20 cellular contexts compared by ENCODE assay signal in the genomic region with DNA sequence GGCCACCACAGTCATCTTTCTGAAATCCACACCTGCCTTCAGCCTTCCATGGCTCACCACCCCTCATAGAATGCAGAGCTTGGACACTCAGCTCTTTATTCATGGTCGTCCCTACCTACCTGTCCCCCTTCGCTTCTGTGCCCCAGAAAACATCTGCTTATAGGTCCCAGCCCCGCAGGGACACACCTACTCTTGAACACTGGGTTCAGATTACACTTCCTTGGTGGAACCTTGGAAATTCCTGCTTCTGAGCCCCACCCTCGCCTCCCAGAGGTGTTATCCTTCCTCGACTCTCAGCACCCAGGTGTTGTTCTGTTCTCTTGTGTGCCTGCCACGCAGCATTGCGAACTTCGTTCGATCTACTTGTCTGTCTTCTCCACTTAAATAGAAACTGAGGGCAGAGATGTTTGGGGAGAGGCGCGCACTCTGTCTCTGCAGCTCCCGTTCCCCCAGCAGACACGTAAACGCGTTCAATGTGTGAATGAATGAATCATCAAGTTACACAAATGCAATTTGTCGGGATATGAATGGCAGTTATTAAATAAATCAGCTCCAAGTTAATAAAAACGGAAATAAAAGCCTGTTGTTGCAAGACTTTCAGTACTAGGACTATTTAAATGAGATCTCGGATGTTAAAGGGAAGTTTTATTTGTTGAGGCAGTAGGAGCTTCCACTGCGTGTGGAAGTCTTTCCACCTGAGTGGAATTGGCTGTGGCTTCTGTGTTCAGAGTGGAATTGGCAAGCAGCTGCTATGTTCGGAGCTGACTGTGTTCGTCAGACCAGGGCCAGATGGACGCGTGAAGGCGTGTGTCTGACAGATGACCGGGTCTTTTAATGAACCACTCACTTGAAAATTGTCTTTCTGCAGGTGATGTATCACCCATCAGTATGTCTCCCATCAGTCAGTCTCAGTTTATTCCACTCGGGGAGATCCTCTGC.
A peak's percentile ranks its signal among the peaks of the same experiment; 100 is the strongest.
DNase-seq lines count a peak whose midpoint lies in the region; ATAC-seq and TF ChIP-seq lines count a peak whose summit lies in the region.
"Had no signal": no experiment of that assay in that cellular context is flagged by ENCODE, and none has a peak within 500 bp of the region (broad histone marks: within the 10 kb centered on the region; RNA-seq: fewer than 3 reads in every experiment).

No MANE protein-coding gene starts in this region.

- no peaks in the 10 kb centered on the region for H3K27me3 Mint-ChIP-seq in WTC11 (ENCODE audit: low read depth)
- peaks cover 5% of the 10 kb centered on the region for H3K27me3 Mint-ChIP-seq in glutamatergic neuron (ENCODE audit: unreplicated experiment)
- H3K27me3 Mint-ChIP-seq in progenitor cell of endocrine pancreas: no peaks in the 10 kb centered on the region

- H3K27ac Mint-ChIP-seq in WTC11 (0 out of 2 replicates have a peak overlapping the region, but pooled peaks have one; percentile 8), glutamatergic neuron (ENCODE audit: unreplicated experiment) (peak overlapping the region; percentile 76), progenitor cell of endocrine pancreas (peak overlapping the region; percentile 69)
- H3K27ac Mint-ChIP-seq: CD4-positive, CD25-positive, alpha-beta regulatory T cell; IgD-negative memory B cell had no signal

- POLR2A ChIA-PET in WTC11 (lab: Charles Lee): no interaction called here

- no peak overlapping the region for H3K27ac ChIP-seq in sigmoid colon
- H3K27ac ChIP-seq: HL-60, RWPE1, SJSA1 had no signal

- intact Hi-C loops in sigmoid colon (cut with DNase I): no loop called here

- H3K36me3 ChIP-seq in H7 (replicated peaks; ENCODE audit: control insufficient read depth, insufficient read depth, low read length) (no peaks in the 10 kb centered on the region), sigmoid colon (no peaks in the 10 kb centered on the region)
- H3K36me3 ChIP-seq: SJSA1 had no signal

- peaks cover 26% of the 10 kb centered on the region for H3K36me3 Mint-ChIP-seq in WTC11
- H3K36me3 Mint-ChIP-seq in glutamatergic neuron (ENCODE audit: unreplicated experiment): no peaks in the 10 kb centered on the region
- peaks cover 16% of the 10 kb centered on the region for H3K36me3 Mint-ChIP-seq in progenitor cell of endocrine pancreas (ENCODE audit: insufficient read depth)
- H3K36me3 Mint-ChIP-seq: CD4-positive, CD25-positive, alpha-beta regulatory T cell; IgD-negative memory B cell had no signal

- DNase-seq in H7 (peak; percentile 47), WTC11 (ENCODE audit: low spot score) (no peak), glutamatergic neuron (no peak), progenitor cell of endocrine pancreas (ENCODE audit: low spot score, unreplicated experiment) (no peak), NCI-H69 (lab: John Stamatoyannopoulos, UW) (no peak), sigmoid colon (no peak)
- DNase-seq: ACHN; AML-193; Caco-2; CD4-positive, CD25-positive, alpha-beta regulatory T cell; EL; MV-4-11; NCI-H1417 treated with DMSO at 0.1 percent for 48 hours; NCI-H1930; NCI-H774 had no signal

- peaks cover 22% of the 10 kb centered on the region for H3K4me1 Mint-ChIP-seq in WTC11
- H3K4me1 Mint-ChIP-seq in glutamatergic neuron (ENCODE audit: low read depth, unreplicated experiment): peaks cover 27% of the 10 kb centered on the region
- no peaks in the 10 kb centered on the region for H3K4me1 Mint-ChIP-seq in progenitor cell of endocrine pancreas (ENCODE audit: low read depth)
- H3K4me1 Mint-ChIP-seq: CD4-positive, CD25-positive, alpha-beta regulatory T cell; IgD-negative memory B cell had no signal

- H3K4me1 ChIP-seq in sigmoid colon: no peaks in the 10 kb centered on the region
- H3K4me1 ChIP-seq: Caco-2, SJSA1 had no signal

- no peaks in the 10 kb centered on the region for H3K27me3 ChIP-seq in H7 (ENCODE audit: control insufficient read depth, insufficient read depth, low read length)
- no peaks in the 10 kb centered on the region for H3K27me3 ChIP-seq in sigmoid colon
- H3K27me3 ChIP-seq: SJSA1 had no signal

- no peaks in the 10 kb centered on the region for H3K9me3 ChIP-seq in sigmoid colon
- H3K9me3 ChIP-seq: Caco-2, SJSA1 had no signal

- 91 to 92% methylated on average over 26 of the region's 26 CpGs for WGBS in sigmoid colon, 2 donors

- ATAC-seq in WTC11 (peak; percentile 79), HG03045 (IDR thresholded peaks at IDR 0.05; ENCODE audit: unreplicated experiment) (no peak)

- TF ChIP-seq CTCF in WTC11 (IDR thresholded peaks at IDR 0.05): no peak
- TF ChIP-seq CTCF in glutamatergic neuron (IDR thresholded peaks at IDR 0.05; ENCODE audit: partially characterized antibody, unreplicated experiment): no peak
- TF ChIP-seq CTCF in progenitor cell of endocrine pancreas (IDR thresholded peaks at IDR 0.05; ENCODE audit: unreplicated experiment): no peak
- no peak for TF ChIP-seq CTCF in sigmoid colon (IDR thresholded peaks at IDR 0.05)

- H3K4me3 ChIP-seq in H7 (ENCODE audit: insufficient read depth, low read depth, low read length) (no peak overlapping the region), sigmoid colon (no peak overlapping the region)
- H3K4me3 ChIP-seq: SJSA1 had no signal

- H3K9me3 Mint-ChIP-seq in WTC11 (no peaks in the 10 kb centered on the region), glutamatergic neuron (ENCODE audit: unreplicated experiment) (peaks cover 4% of the 10 kb centered on the region), progenitor cell of endocrine pancreas (ENCODE audit: low read depth) (no peaks in the 10 kb centered on the region)
- H3K9me3 Mint-ChIP-seq: CD4-positive, CD25-positive, alpha-beta regulatory T cell; IgD-negative memory B cell had no signal

- H3K4me3 Mint-ChIP-seq in WTC11 (no peak overlapping the region), glutamatergic neuron (ENCODE audit: unreplicated experiment) (peak overlapping the region; percentile 44), progenitor cell of endocrine pancreas (ENCODE audit: low read depth) (no peak overlapping the region)
- H3K4me3 Mint-ChIP-seq: CD4-positive, CD25-positive, alpha-beta regulatory T cell; IgD-negative memory B cell had no signal

- TF ChIP-seq EP300 in sigmoid colon (IDR thresholded peaks at IDR 0.05): no peak

- no peak for TF ChIP-seq POLR2A in sigmoid colon (IDR thresholded peaks at IDR 0.05)

- CTCF ChIA-PET in WTC11 (lab: Charles Lee): no interaction called here

TF ChIP-seq in WTC11, 78 proteins besides CTCF, POLR2A, EP300 and RAD21 (continues in another document):
- TF ChIP-seq, protein P1, sequence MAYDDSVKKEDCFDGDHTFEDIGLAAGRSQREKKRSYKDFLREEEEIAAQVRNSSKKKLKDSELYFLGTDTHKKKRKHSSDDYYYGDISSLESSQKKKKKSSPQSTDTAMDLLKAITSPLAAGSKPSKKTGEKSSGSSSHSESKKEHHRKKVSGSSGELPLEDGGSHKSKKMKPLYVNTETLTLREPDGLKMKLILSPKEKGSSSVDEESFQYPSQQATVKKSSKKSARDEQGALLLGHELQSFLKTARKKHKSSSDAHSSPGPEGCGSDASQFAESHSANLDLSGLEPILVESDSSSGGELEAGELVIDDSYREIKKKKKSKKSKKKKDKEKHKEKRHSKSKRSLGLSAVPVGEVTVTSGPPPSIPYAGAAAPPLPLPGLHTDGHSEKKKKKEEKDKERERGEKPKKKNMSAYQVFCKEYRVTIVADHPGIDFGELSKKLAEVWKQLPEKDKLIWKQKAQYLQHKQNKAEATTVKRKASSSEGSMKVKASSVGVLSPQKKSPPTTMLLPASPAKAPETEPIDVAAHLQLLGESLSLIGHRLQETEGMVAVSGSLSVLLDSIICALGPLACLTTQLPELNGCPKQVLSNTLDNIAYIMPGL (CRISPR knock-in tag; IDR thresholded peaks at IDR 0.05): no peak
- TF ChIP-seq NR3C1 (CRISPR knock-in tag; conservative IDR thresholded peaks at IDR 0.05; ENCODE audit: low read depth) (no peak), EMX1 (CRISPR knock-in tag; IDR thresholded peaks at IDR 0.05) (no peak), SP1 (CRISPR knock-in tag; conservative IDR thresholded peaks at IDR 0.05) (no peak), TCF7 (CRISPR knock-in tag; IDR thresholded peaks at IDR 0.05; ENCODE audit: low read depth) (no peak), MYBL2 (CRISPR knock-in tag; IDR thresholded peaks at IDR 0.05) (no peak), CREM (CRISPR knock-in tag; IDR thresholded peaks at IDR 0.05) (no peak), ZNF416 (CRISPR knock-in tag; IDR thresholded peaks at IDR 0.05) (no peak), ZNF396 (CRISPR knock-in tag; IDR thresholded peaks at IDR 0.05; ENCODE audit: borderline replicate concordance) (no peak), NR2C2 (CRISPR knock-in tag; IDR thresholded peaks at IDR 0.05) (no peak), ELF4 (CRISPR knock-in tag; IDR thresholded peaks at IDR 0.05; ENCODE audit: low read depth) (no peak), ZNF671 (CRISPR knock-in tag; IDR thresholded peaks at IDR 0.05) (no peak)
- TF ChIP-seq, protein P2, sequence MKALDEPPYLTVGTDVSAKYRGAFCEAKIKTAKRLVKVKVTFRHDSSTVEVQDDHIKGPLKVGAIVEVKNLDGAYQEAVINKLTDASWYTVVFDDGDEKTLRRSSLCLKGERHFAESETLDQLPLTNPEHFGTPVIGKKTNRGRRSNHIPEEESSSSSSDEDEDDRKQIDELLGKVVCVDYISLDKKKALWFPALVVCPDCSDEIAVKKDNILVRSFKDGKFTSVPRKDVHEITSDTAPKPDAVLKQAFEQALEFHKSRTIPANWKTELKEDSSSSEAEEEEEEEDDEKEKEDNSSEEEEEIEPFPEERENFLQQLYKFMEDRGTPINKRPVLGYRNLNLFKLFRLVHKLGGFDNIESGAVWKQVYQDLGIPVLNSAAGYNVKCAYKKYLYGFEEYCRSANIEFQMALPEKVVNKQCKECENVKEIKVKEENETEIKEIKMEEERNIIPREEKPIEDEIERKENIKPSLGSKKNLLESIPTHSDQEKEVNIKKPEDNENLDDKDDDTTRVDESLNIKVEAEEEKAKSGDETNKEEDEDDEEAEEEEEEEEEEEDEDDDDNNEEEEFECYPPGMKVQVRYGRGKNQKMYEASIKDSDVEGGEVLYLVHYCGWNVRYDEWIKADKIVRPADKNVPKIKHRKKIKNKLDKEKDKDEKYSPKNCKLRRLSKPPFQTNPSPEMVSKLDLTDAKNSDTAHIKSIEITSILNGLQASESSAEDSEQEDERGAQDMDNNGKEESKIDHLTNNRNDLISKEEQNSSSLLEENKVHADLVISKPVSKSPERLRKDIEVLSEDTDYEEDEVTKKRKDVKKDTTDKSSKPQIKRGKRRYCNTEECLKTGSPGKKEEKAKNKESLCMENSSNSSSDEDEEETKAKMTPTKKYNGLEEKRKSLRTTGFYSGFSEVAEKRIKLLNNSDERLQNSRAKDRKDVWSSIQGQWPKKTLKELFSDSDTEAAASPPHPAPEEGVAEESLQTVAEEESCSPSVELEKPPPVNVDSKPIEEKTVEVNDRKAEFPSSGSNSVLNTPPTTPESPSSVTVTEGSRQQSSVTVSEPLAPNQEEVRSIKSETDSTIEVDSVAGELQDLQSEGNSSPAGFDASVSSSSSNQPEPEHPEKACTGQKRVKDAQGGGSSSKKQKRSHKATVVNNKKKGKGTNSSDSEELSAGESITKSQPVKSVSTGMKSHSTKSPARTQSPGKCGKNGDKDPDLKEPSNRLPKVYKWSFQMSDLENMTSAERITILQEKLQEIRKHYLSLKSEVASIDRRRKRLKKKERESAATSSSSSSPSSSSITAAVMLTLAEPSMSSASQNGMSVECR (CRISPR knock-in tag; IDR thresholded peaks at IDR 0.05; ENCODE audit: borderline replicate concordance): no peak

Comparison
In these comparisons a context has a peak if more than half of its experiments do, and no peak if none do; other contexts are left out.
1. H3K27ac Mint-ChIP-seq: peak in every context shown above with its lines; median percentile 76 in glutamatergic neuron; 69 in progenitor cell of endocrine pancreas; 8 in WTC11.